Comparison of ENCODE assay signal across 8 cellular contexts in the genomic region with DNA sequence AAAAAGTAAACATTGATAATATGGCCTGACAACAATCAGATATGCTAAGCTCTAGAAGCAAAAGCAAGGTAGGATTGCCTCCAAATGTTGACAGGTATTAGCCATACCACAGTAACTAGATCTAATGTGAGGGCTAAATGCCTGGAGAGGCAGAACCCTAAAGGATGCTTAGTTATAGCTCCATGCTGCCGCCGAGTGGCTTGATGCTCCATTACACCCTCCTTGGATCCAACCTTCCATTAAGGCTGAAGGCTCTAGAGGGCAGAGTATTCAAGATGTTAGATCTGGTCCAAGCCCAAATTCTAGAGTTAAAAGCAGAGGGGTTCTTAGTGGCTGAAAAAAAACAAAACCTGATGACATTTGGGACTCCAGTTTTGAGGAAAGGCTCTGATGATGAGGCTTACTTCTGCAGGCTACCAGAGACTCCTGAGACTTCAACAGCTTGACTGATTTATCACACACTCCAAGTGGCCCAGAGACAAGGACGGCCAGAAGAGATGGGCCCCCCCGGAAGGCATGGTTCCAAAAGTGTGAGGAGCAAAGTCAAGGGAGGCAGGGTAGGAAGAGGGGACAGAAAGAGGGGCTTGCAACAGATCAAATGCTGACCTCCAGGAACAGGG. TPM values are rescaled to one million over a fixed set of nuclear protein-coding genes. Genes with fewer than 3 reads are reported as not detected.
A peak's percentile ranks its signal among the peaks of the same experiment; 100 is the strongest.
DNase-seq lines count a peak whose midpoint lies in the region; ATAC-seq and TF ChIP-seq lines count a peak whose summit lies in the region.

No MANE protein-coding gene starts in this region.

- H3K27me3 ChIP-seq in BJ (ENCODE audit: control insufficient read depth, insufficient read depth, low read length) (peaks cover 2% of the 10 kb centered on the region; the same call in 1 of the 2 replicates), HL-60 (ENCODE audit: insufficient read depth, poor library complexity, severe bottlenecking) (no peaks in the 10 kb centered on the region), esophagus squamous epithelium (peaks cover 0 to 50% (median 0%) of the 10 kb centered on the region in 4 donors), suprapubic skin (no peaks in the 10 kb centered on the region)

- H3K9me3 ChIP-seq in OCI-LY7 (ENCODE audit: low read length) = no peaks in the 10 kb centered on the region
- H3K9me3 ChIP-seq in esophagus squamous epithelium = no peaks in the 10 kb centered on the region
- H3K9me3 ChIP-seq in suprapubic skin = no peaks in the 10 kb centered on the region

- H2AFZ ChIP-seq in OCI-LY7 (ENCODE audit: low read length) = no peak overlapping the region

- no peak for TF ChIP-seq POLR2A in esophagus squamous epithelium (IDR thresholded peaks at IDR 0.05)
- no peak for TF ChIP-seq POLR2A in suprapubic skin (IDR thresholded peaks at IDR 0.05)

- H3K4me3 Mint-ChIP-seq in neural crest cell = no peak overlapping the region

- no peak for TF ChIP-seq EP300 in suprapubic skin (IDR thresholded peaks at IDR 0.05)

- no peaks in the 10 kb centered on the region for H3K27me3 Mint-ChIP-seq in neural crest cell (ENCODE audit: low read depth)

- no peaks in the 10 kb centered on the region for H4K20me1 ChIP-seq in OCI-LY7 (ENCODE audit: insufficient read depth, low read length)

- CTCF ChIA-PET in BJ (lab: Yijun Ruan, JAX) = interaction anchor here (0.9 to 2.8 kb wide), 23 partner anchors 10 to 503 kb away, joined by 3 to 22 read pairs (median 4); no protein-coding TSS in a partner anchor
- CTCF ChIA-PET in OCI-LY7 (lab: Charles Lee; ENCODE audit: unreplicated experiment) = interaction anchor here (0.8 to 1.0 kb wide), 3 partner anchors 16 to 46 kb away, joined by 3 read pairs; no protein-coding TSS in a partner anchor

- no peak overlapping the region for H3K4me2 ChIP-seq in OCI-LY7 (ENCODE audit: low read length)

- H3K27ac ChIP-seq in HL-60 (replicated peaks) (no peak overlapping the region), OCI-LY7 (ENCODE audit: low read depth, low read length, poor library complexity, severe bottlenecking) (no peak overlapping the region), esophagus squamous epithelium (no peak overlapping the region), suprapubic skin (no peak overlapping the region)

- POLR2A ChIA-PET in BJ (lab: Charles Lee) (no interaction called here), OCI-LY7 (lab: Charles Lee) (interaction anchor here (0.7 to 0.9 kb wide), 2 partner anchors 14 to 77 kb away, joined by 3 read pairs; no protein-coding TSS in a partner anchor)

- peak; percentile 54 for ATAC-seq in GM18873 (IDR thresholded peaks at IDR 0.05; ENCODE audit: low FRiP score, unreplicated experiment)

- no TSS peak for BruUV-seq in OCI-LY7 (replicated peaks; lab: Mats Ljungman, UMichigan)

- no peaks in the 10 kb centered on the region for H3K36me3 Mint-ChIP-seq in neural crest cell (ENCODE audit: low read depth)

- H3K79me2 ChIP-seq in OCI-LY7 (ENCODE audit: insufficient read depth, low read depth, low read length) = no peaks in the 10 kb centered on the region

- peaks cover 33% of the 10 kb centered on the region for H3K4me1 Mint-ChIP-seq in neural crest cell

- H3K4me1 ChIP-seq in OCI-LY7 (ENCODE audit: insufficient read depth, low read length, poor library complexity, severe bottlenecking) = peaks cover 15% of the 10 kb centered on the region
- H3K4me1 ChIP-seq in esophagus squamous epithelium = peaks cover 0 to 5% (median 0%) of the 10 kb centered on the region in 3 donors
- H3K4me1 ChIP-seq in suprapubic skin = peaks cover 14% of the 10 kb centered on the region

- intact Hi-C loops in OCI-LY7 (cut with micrococcal nuclease; ENCODE audit: unreplicated experiment) (loop anchor here (2.0 to 10.0 kb wide), 3 partner anchors 58 to 502 kb away; no protein-coding TSS in a partner anchor), esophagus squamous epithelium (cut with DNase I) (no loop called here)

- H3K4me3 ChIP-seq in BJ (ENCODE audit: low read depth, low read length) (no peak overlapping the region), HL-60 (replicated peaks; ENCODE audit: insufficient read depth, low read length) (no peak overlapping the region), OCI-LY7 (ENCODE audit: low read depth, low read length, poor library complexity, severe bottlenecking) (no peak overlapping the region), esophagus squamous epithelium (no peak overlapping the region), suprapubic skin (no peak overlapping the region)

- no peak for DNase-seq in BJ (ENCODE audit: low read depth)
- DNase-seq in HL-60 (ENCODE audit: low read depth in 1 of 2, low spot score in 1 of 2) = peak in 1 of 2 experiments; percentile 78
- peak; percentile 77 for DNase-seq in OCI-LY7 (ENCODE audit: low spot score)
- DNase-seq in activated T-cell treated with anti-CD3 and anti-CD28 coated beads for 24 hours (ENCODE audit: low read depth) = peak; percentile 60
- DNase-seq in esophagus squamous epithelium (lab: John Stamatoyannopoulos, UW) = no peak
- peak; percentile 81 for DNase-seq in neural crest cell (ENCODE audit: low read depth, low spot score)
- DNase-seq in suprapubic skin (ENCODE audit: low spot score in 2 of 2) = no peak

- 31 to 33% methylated on average over 4 of the region's 4 CpGs for WGBS in esophagus squamous epithelium, 2 donors
- WGBS in suprapubic skin = 37% methylated on average over 4 of the region's 4 CpGs

- no peaks in the 10 kb centered on the region for H3K9me2 ChIP-seq in OCI-LY7 (ENCODE audit: insufficient read depth, low read length)

- no peak overlapping the region for H3K27ac Mint-ChIP-seq in neural crest cell (ENCODE audit: unreplicated experiment)

- no peaks in the 10 kb centered on the region for H3K9me3 Mint-ChIP-seq in neural crest cell

- H3K36me3 ChIP-seq in BJ (ENCODE audit: control insufficient read depth, insufficient read depth, low read length) (no peaks in the 10 kb centered on the region), OCI-LY7 (ENCODE audit: insufficient read depth, low read length) (peaks cover 71% of the 10 kb centered on the region), esophagus squamous epithelium (no peaks in the 10 kb centered on the region), suprapubic skin (no peaks in the 10 kb centered on the region)

- TF ChIP-seq CTCF in BJ (IDR thresholded peaks at IDR 0.05; ENCODE audit: insufficient read depth, low read depth, low read length) (peak; percentile 85), HL-60 (IDR thresholded peaks at IDR 0.05; ENCODE audit: insufficient read depth, low read length) (peak; percentile 88), OCI-LY7 (conservative IDR thresholded peaks at IDR 0.05; ENCODE audit: low read length) (peak; percentile 90), esophagus squamous epithelium (IDR thresholded peaks at IDR 0.05) (peak; percentile 34 to 84 (median 73)), neural crest cell (conservative IDR thresholded peaks at IDR 0.05) (peak; percentile 82), suprapubic skin (IDR thresholded peaks at IDR 0.05) (peak; percentile 53 to 73)

RNA-seq across cellular contexts. Expression of a gene that starts 21.8 kb away (rescaled TPM):
- polyA plus RNA-seq in BJ (2011; rRNA removed) = not detected in 2 replicates
- not detected in 2 replicates for polyA minus RNA-seq in BJ (2011; rRNA and poly(A)+ RNA removed)
- not detected in 2 replicates for total RNA-seq in OCI-LY7 (2014; rRNA removed; shearing (Covaris generic))
- total RNA-seq in OCI-LY7 (2022) = not detected in 2 replicates
- not detected for total RNA-seq in esophagus squamous epithelium
- 0.43 and 0.44 TPM in 2 replicates for total RNA-seq in neural crest cell
- total RNA-seq in suprapubic skin = 1 to 10 TPM in 1 of 4 donors, under 1 TPM in 1, not detected in 2; 0.38 to 1.1 TPM

RNA-seq across cellular contexts. Expression of a gene that starts 55.3 kb away (rescaled TPM):
- polyA plus RNA-seq in BJ (2011; rRNA removed) = 0.06 TPM in 1 of 2 replicates, not detected in the other
- 0.09 TPM in 1 of 2 replicates, not detected in the other for polyA minus RNA-seq in BJ (2011; rRNA and poly(A)+ RNA removed)
- total RNA-seq in OCI-LY7 (2014; rRNA removed; shearing (Covaris generic)) = 292 and 319 TPM in 2 replicates
- total RNA-seq in OCI-LY7 (2022) (546 and 565 TPM in 2 replicates), esophagus squamous epithelium (10 to 100 TPM in 3 of 4 donors, 1 to 10 TPM in 1; 8.7 to 33.9 (median 21.9) TPM), neural crest cell (7.6 and 8.5 TPM in 2 replicates), suprapubic skin (10 to 100 TPM; 16.1 to 50.2 (median 27.4) TPM)

Comparison
In these comparisons a context has a peak if more than half of its experiments do, and no peak if none do; other contexts are left out.
1. DNase-seq: peak in OCI-LY7 (single experiment), activated T-cell treated with anti-CD3 and anti-CD28 coated beads for 24 hours (single experiment) and neural crest cell (single experiment); none in BJ (single experiment), esophagus squamous epithelium (single experiment) and suprapubic skin (0 of 2).
2. RNA of a gene that starts 55.3 kb away (total RNA-seq): 292 to 565 TPM in OCI-LY7; 8.7 to 33.9 TPM in esophagus squamous epithelium, 16.1 to 50.2 TPM in suprapubic skin and 7.6 to 8.5 TPM in neural crest cell; every median in the first group is over 4 times any median in the second.
3. Peak in every context shown above with its lines, with median percentiles within 50 percentile points of each other: CTCF ChIP-seq.